8 cellular contexts compared by ENCODE assay signal in the genomic region with DNA sequence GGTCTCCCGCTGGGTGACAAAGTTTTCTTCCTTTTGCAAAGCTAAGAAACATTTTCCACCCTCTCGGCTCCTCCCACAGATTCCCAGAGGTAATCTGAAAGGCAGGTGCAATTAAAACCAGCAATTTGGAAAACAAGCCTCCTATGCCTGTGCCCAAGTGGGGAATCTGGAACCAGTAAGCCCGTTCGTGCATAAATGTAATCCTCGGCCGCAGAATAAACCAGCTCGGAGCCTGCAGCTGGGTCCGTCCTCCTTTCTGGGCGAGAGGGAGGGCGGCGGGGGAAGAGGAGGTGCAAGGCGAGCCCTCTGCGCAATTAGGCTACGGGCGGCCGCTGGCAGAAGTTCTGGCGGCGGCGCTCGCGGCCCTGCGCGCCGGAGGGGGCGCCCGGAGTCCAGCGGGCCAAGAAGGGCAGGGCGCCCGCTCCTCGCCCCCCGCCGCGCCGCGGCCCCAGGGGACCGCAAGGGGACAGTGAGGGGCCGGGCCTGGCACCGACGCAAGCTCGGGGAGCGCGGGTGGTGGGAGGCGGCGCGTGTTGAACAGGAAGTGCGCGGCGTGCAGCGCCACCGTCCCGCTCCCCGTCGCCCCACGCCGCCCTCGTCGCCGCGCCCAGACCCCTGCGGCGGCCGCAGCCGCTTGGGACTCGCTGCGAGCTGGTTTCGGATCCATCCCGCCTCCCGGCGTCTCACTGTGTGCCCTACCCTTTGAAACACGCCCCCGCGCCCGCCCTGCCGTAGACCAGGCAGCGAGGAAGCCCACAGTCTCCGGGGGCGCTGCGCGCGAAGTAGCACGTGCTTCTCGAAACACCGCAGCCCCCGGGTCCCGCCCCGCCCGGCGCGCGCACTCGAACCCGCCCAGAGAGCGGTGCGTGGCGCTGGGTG. TPM values are rescaled to one million over a fixed set of nuclear protein-coding genes. Genes with fewer than 3 reads are reported as not detected.
DNase-seq lines count a peak whose midpoint lies in the region; ATAC-seq and TF ChIP-seq lines count a peak whose summit lies in the region.

PRKAG2 (minus strand) TSS at position 217 of the 879 bp plus-strand sequence. CDS start 495 bp downstream, outside the sequence.

- H3K36me3 ChIP-seq in Peyer's patch (no peaks in the 10 kb centered on the region), ovary (no peaks in the 10 kb centered on the region), testis (ENCODE audit: low read depth, missing control alignments) (no peaks in the 10 kb centered on the region)

- DNase-seq in AG04450 (ENCODE audit: low read depth, low spot score), result no peak
- DNase-seq in Peyer's patch, result peak; percentile 77 to 84 (median 80)
- DNase-seq in activated naive CD4-positive, alpha-beta T cell (lab: John Stamatoyannopoulos, UW), result peak; percentile 26 to 79 (median 48)
- peak; percentile 69 for DNase-seq in germinal center (ENCODE audit: low spot score)
- peak; percentile 67 to 84 (median 77) for DNase-seq in ovary
- peak; percentile 62 for DNase-seq in testis

- TF ChIP-seq EP300 in ovary (IDR thresholded peaks at IDR 0.05), result no peak

- POLR2A ChIA-PET in AG04450 (lab: Yijun Ruan, JAX), result no interaction called here

- H3K9me3 ChIP-seq in AG04450 (ENCODE audit: control insufficient read depth, insufficient read depth, low read length), result peaks cover 3% of the 10 kb centered on the region; the same call in 1 of the 2 replicates
- H3K9me3 ChIP-seq in Peyer's patch, result peaks cover 0 to 2% (median 0%) of the 10 kb centered on the region in 4 donors
- no peaks in the 10 kb centered on the region for H3K9me3 ChIP-seq in ovary
- H3K9me3 ChIP-seq in testis, result no peaks in the 10 kb centered on the region

- WGBS in ovary, 3 donors, result 0 to 1% (median 1%) methylated on average over 49 to 95 of the region's 95 CpGs
- 1% methylated on average over 40 to 51 of the region's 95 CpGs for WGBS in testis, 2 donors

- H3K27ac ChIP-seq in AG04450 (ENCODE audit: low read depth, low read length), result no peak within 1 kb of the TSS
- H3K27ac ChIP-seq in Peyer's patch, result peak within 1 kb of the TSS; percentile 93 to 99 (median 94)
- peak within 1 kb of the TSS; percentile 97 to 99 for H3K27ac ChIP-seq in ovary
- peak within 1 kb of the TSS; percentile 86 to 87 for H3K27ac ChIP-seq in testis

- H3K4me3 ChIP-seq in AG04450 (ENCODE audit: low read depth, low read length), result peak within 1 kb of the TSS; percentile 58
- peak within 1 kb of the TSS; percentile 85 to 100 (median 90) for H3K4me3 ChIP-seq in Peyer's patch
- peak within 1 kb of the TSS; percentile 84 for H3K4me3 ChIP-seq in ovary
- peak within 1 kb of the TSS; percentile 75 to 87 for H3K4me3 ChIP-seq in testis

- CTCF ChIA-PET in AG04450 (lab: Charles Lee), result interaction anchor here (0.6 kb wide), 1 partner anchor 94 kb away, joined by 3 read pairs; no protein-coding TSS in a partner anchor

- intact Hi-C loops in ovary (cut with DNase I), result loop anchor here in 2 of 4 donors (10.0 kb wide), 2 partner anchors 92 to 148 kb away; partner anchors contain the start of gene GALNT11 (in 1 of the 2)
- intact Hi-C loops in testis (cut with DNase I; ENCODE audit: low total_unique reads), result no loop called here

- H3K4me1 ChIP-seq in Peyer's patch, result peaks cover 0 to 13% (median 10%) of the 10 kb centered on the region in 4 donors
- peaks cover 5% of the 10 kb centered on the region for H3K4me1 ChIP-seq in ovary (ENCODE audit: insufficient read depth)
- peaks cover 12% of the 10 kb centered on the region for H3K4me1 ChIP-seq in testis

- TF ChIP-seq POLR2A in Peyer's patch (IDR thresholded peaks at IDR 0.05) (peak; percentile 6 to 32), ovary (IDR thresholded peaks at IDR 0.05) (peak; percentile 26), testis (IDR thresholded peaks at IDR 0.05) (no peak)

- H3K27me3 ChIP-seq in AG04450 (ENCODE audit: control insufficient read depth, insufficient read depth, low read length), result peaks cover 56% of the 10 kb centered on the region
- no peaks in the 10 kb centered on the region for H3K27me3 ChIP-seq in Peyer's patch
- no peaks in the 10 kb centered on the region for H3K27me3 ChIP-seq in ovary
- H3K27me3 ChIP-seq in testis, result no peaks in the 10 kb centered on the region

- no peak for TF ChIP-seq CTCF in AG04450 (IDR thresholded peaks at IDR 0.05; ENCODE audit: low read depth, low read length)
- TF ChIP-seq CTCF in Peyer's patch (IDR thresholded peaks at IDR 0.05), result peak in 2 of 6 experiments; percentile 8 to 20
- peak in 2 of 3 donors; percentile 8 to 17 for TF ChIP-seq CTCF in ovary (IDR thresholded peaks at IDR 0.05)
- TF ChIP-seq CTCF in testis (IDR thresholded peaks at IDR 0.05), result no peak

- ATAC-seq in GM19025 (IDR thresholded peaks at IDR 0.05; ENCODE audit: low read depth, unreplicated experiment) (peak; percentile 55), HG03521 (IDR thresholded peaks at IDR 0.05; ENCODE audit: unreplicated experiment) (peak; percentile 52)

RNA-seq across cellular contexts. Expression of gene PRKAG2, which starts in this region (rescaled TPM):
- 34.1 and 45.0 TPM in 2 replicates for polyA plus RNA-seq in AG04450 (2011; rRNA removed)
- polyA minus RNA-seq in AG04450 (2011; rRNA and poly(A)+ RNA removed), result 23.4 and 25.2 TPM in 2 replicates
- 10 to 100 TPM; 38.8 to 94.4 (median 73.2) TPM for total RNA-seq in Peyer's patch
- total RNA-seq in ovary, result 10 to 100 TPM in 6 of 7 donors, 1 to 10 TPM in 1; 9.3 to 37.7 (median 22.6) TPM
- 10 to 100 TPM; 14.6 to 32.1 TPM for polyA plus RNA-seq in ovary
- 10 to 100 TPM; 27.9 to 28.7 TPM for total RNA-seq in testis
- polyA plus RNA-seq in testis (ENCODE audit: insufficient read depth, low read depth, low replicate concordance), result 28.6 TPM

Comparison
In these comparisons a context has a peak if more than half of its experiments do, and no peak if none do; other contexts are left out.
1. CTCF ChIP-seq: peak in ovary (2 of 3); none in AG04450 (single experiment) and testis (0 of 3).
2. Peak in every context shown above with its lines, with median percentiles within 50 percentile points of each other: H3K4me3 ChIP-seq.